Comparison of ENCODE assay signal across 14 cellular contexts in genomic region chr6:167119680-167120556, GRCh38. TPM values are rescaled to one million over a fixed set of nuclear protein-coding genes. Genes with fewer than 3 reads are reported as not detected.
DNase-seq lines count a peak whose midpoint lies in the region; ATAC-seq and TF ChIP-seq lines count a peak whose summit lies in the region.
"Had no signal": no experiment of that assay in that cellular context is flagged by ENCODE, and none has a peak within 500 bp of the region (broad histone marks: within the 10 kb centered on the region; RNA-seq: fewer than 3 reads in every experiment).

No MANE protein-coding gene starts in this region.

- POLR2A ChIA-PET in activated CD4-positive, alpha-beta T cell treated with anti-CD3 and anti-CD28 coated beads, Interleukin-2, amount 10 ng/mL, durations not matched to agents 7 days and 5 days (lab: Charles Lee), result interaction anchor here (1.0 kb wide), 1 partner anchor 32 kb away, joined by 4 read pairs; no protein-coding TSS in a partner anchor
- POLR2A ChIA-PET in activated CD4-positive, alpha-beta memory T cell treated with anti-CD3 and anti-CD28 coated beads for 36 hours (lab: Charles Lee), result interaction anchor here (0.5 to 1.1 kb wide), 3 partner anchors 10 to 709 kb away, joined by 3 to 4 read pairs (median 4); no protein-coding TSS in a partner anchor
- POLR2A ChIA-PET in naive thymus-derived CD4-positive, alpha-beta T cell (lab: Charles Lee), result interaction anchor here (0.6 to 2.0 kb wide), 6 partner anchors 25 to 1088 kb away, joined by 3 to 6 read pairs (median 3); no protein-coding TSS in a partner anchor

- H3K27me3 Mint-ChIP-seq in activated CD4-positive, alpha-beta T cell treated with anti-CD3 and anti-CD28 coated beads, Interleukin-2, amount 10 ng/mL, durations not matched to agents 7 days and 5 days, result no peaks in the 10 kb centered on the region
- no peaks in the 10 kb centered on the region for H3K27me3 Mint-ChIP-seq in activated CD4-positive, alpha-beta memory T cell treated with anti-CD3 and anti-CD28 coated beads for 36 hours
- peaks cover 0 to 5% (median 0%) of the 10 kb centered on the region in 5 donors for H3K27me3 Mint-ChIP-seq in naive thymus-derived CD4-positive, alpha-beta T cell
- peaks cover 30% of the 10 kb centered on the region for H3K27me3 Mint-ChIP-seq in chondrocyte (ENCODE audit: low read depth)

- H3K36me3 Mint-ChIP-seq in activated CD4-positive, alpha-beta T cell treated with anti-CD3 and anti-CD28 coated beads, Interleukin-2, amount 10 ng/mL, durations not matched to agents 7 days and 5 days (ENCODE audit: low read depth), result no peaks in the 10 kb centered on the region
- peaks cover 3% of the 10 kb centered on the region for H3K36me3 Mint-ChIP-seq in activated CD4-positive, alpha-beta memory T cell treated with anti-CD3 and anti-CD28 coated beads for 36 hours
- H3K36me3 Mint-ChIP-seq in naive thymus-derived CD4-positive, alpha-beta T cell, result no peaks in the 10 kb centered on the region
- H3K36me3 Mint-ChIP-seq in chondrocyte (ENCODE audit: low read depth), result no peaks in the 10 kb centered on the region

- H3K36me3 ChIP-seq in naive thymus-derived CD4-positive, alpha-beta T cell (ENCODE audit: control insufficient read depth in 2 of 3, insufficient read depth in 3 of 3, low read length in 3 of 3), result no peaks in the 10 kb centered on the region
- no peaks in the 10 kb centered on the region for H3K36me3 ChIP-seq in left ventricle myocardium inferior
- H3K36me3 ChIP-seq: heart right ventricle had no signal

- peak overlapping the region; percentile 64 for H3K27ac Mint-ChIP-seq in activated CD4-positive, alpha-beta T cell treated with anti-CD3 and anti-CD28 coated beads, Interleukin-2, amount 10 ng/mL, durations not matched to agents 7 days and 5 days
- peak overlapping the region; percentile 72 for H3K27ac Mint-ChIP-seq in activated CD4-positive, alpha-beta memory T cell treated with anti-CD3 and anti-CD28 coated beads for 36 hours
- peak overlapping the region in 8 of 9 donors; percentile 72 to 93 (median 84) for H3K27ac Mint-ChIP-seq in naive thymus-derived CD4-positive, alpha-beta T cell
- H3K27ac Mint-ChIP-seq in chondrocyte (ENCODE audit: unreplicated experiment), result no peak overlapping the region

- H3K27me3 ChIP-seq in naive thymus-derived CD4-positive, alpha-beta T cell (ENCODE audit: control insufficient read depth in 2 of 2, insufficient read depth in 2 of 2, low read length in 2 of 2), result no peaks in the 10 kb centered on the region
- peaks cover 79% of the 10 kb centered on the region for H3K27me3 ChIP-seq in left ventricle myocardium inferior (ENCODE audit: low read depth)

- H3K4me1 ChIP-seq in naive thymus-derived CD4-positive, alpha-beta T cell (ENCODE audit: control insufficient read depth in 2 of 2, insufficient read depth in 2 of 2, low read length in 2 of 2), result peaks cover 28 to 54% of the 10 kb centered on the region in 2 donors
- H3K4me1 ChIP-seq in left ventricle myocardium inferior, result peaks cover 3% of the 10 kb centered on the region

- H3K27ac ChIP-seq in naive thymus-derived CD4-positive, alpha-beta T cell (ENCODE audit: low read depth, low read length), result no peak overlapping the region
- no peak overlapping the region for H3K27ac ChIP-seq in left ventricle myocardium inferior (replicated peaks)

- H3K9me3 Mint-ChIP-seq in activated CD4-positive, alpha-beta T cell treated with anti-CD3 and anti-CD28 coated beads, Interleukin-2, amount 10 ng/mL, durations not matched to agents 7 days and 5 days, result no peaks in the 10 kb centered on the region
- no peaks in the 10 kb centered on the region for H3K9me3 Mint-ChIP-seq in activated CD4-positive, alpha-beta memory T cell treated with anti-CD3 and anti-CD28 coated beads for 36 hours
- no peaks in the 10 kb centered on the region for H3K9me3 Mint-ChIP-seq in naive thymus-derived CD4-positive, alpha-beta T cell
- no peaks in the 10 kb centered on the region for H3K9me3 Mint-ChIP-seq in chondrocyte (ENCODE audit: low read depth)

- peak; percentile 30 for DNase-seq in activated CD4-positive, alpha-beta T cell treated with anti-CD3 and anti-CD28 coated beads, Interleukin-2, amount 10 ng/mL, durations not matched to agents 7 days and 5 days
- DNase-seq in activated CD4-positive, alpha-beta T cell treated with anti-CD3 and anti-CD28 coated beads for 48 hours, result no peak
- DNase-seq in activated CD4-positive, alpha-beta memory T cell treated with anti-CD3 and anti-CD28 coated beads for 36 hours, result peak; percentile 55
- DNase-seq in naive thymus-derived CD4-positive, alpha-beta T cell, result peak in 7 of 9 donors; percentile 54 to 88 (median 78)
- DNase-seq in left ventricle myocardium inferior (no peak), NCI-H2227 (lab: John Stamatoyannopoulos, UW; ENCODE audit: unreplicated experiment) (no peak), chondrocyte (ENCODE audit: low spot score) (no peak)
- DNase-seq: heart right ventricle, NCI-H2081 treated with DMSO at 0.1 percent for 48 hours, substantia nigra had no signal

- H3K4me3 ChIP-seq in naive thymus-derived CD4-positive, alpha-beta T cell (ENCODE audit: low read length), result no peak overlapping the region
- no peak overlapping the region for H3K4me3 ChIP-seq in left ventricle myocardium inferior
- H3K4me3 ChIP-seq: heart right ventricle had no signal

- intact Hi-C loops in activated CD4-positive, alpha-beta memory T cell treated with anti-CD3 and anti-CD28 coated beads for 36 hours (cut with micrococcal nuclease), result loop anchor here (2.0 kb wide), 2 partner anchors 19 to 31 kb away; no protein-coding TSS in a partner anchor
- intact Hi-C loops in naive thymus-derived CD4-positive, alpha-beta T cell (cut with micrococcal nuclease), result loop anchor here in 1 of 2 donors (5.0 kb wide), 1 partner anchor 123 kb away; the partner anchor contains the start of gene CEP43
- intact Hi-C loops in left ventricle myocardium inferior (cut with micrococcal nuclease), result no loop called here

- H3K9me3 ChIP-seq in naive thymus-derived CD4-positive, alpha-beta T cell (ENCODE audit: control insufficient read depth in 2 of 3, low read length in 3 of 3), result no peaks in the 10 kb centered on the region
- H3K9me3 ChIP-seq in left ventricle myocardium inferior (replicated peaks), result no peaks in the 10 kb centered on the region
- H3K9me3 ChIP-seq: heart right ventricle had no signal

- peak; percentile 27 for ATAC-seq in HG02870 (IDR thresholded peaks at IDR 0.05; ENCODE audit: unreplicated experiment)
- ATAC-seq in naive thymus-derived CD4-positive, alpha-beta T cell, result peak; percentile 94
- ATAC-seq: heart right ventricle had no signal

- peaks cover 35% of the 10 kb centered on the region for H3K4me1 Mint-ChIP-seq in activated CD4-positive, alpha-beta T cell treated with anti-CD3 and anti-CD28 coated beads, Interleukin-2, amount 10 ng/mL, durations not matched to agents 7 days and 5 days
- peaks cover 86% of the 10 kb centered on the region for H3K4me1 Mint-ChIP-seq in activated CD4-positive, alpha-beta memory T cell treated with anti-CD3 and anti-CD28 coated beads for 36 hours (ENCODE audit: low read depth)
- peaks cover 11 to 54% (median 38%) of the 10 kb centered on the region in 7 donors for H3K4me1 Mint-ChIP-seq in naive thymus-derived CD4-positive, alpha-beta T cell
- no peaks in the 10 kb centered on the region for H3K4me1 Mint-ChIP-seq in chondrocyte (ENCODE audit: low read depth)

- TF ChIP-seq CTCF in left ventricle myocardium inferior (IDR thresholded peaks at IDR 0.05; ENCODE audit: borderline replicate concordance) (no peak), chondrocyte (IDR thresholded peaks at IDR 0.05) (no peak)

- no peak overlapping the region for H3K4me3 Mint-ChIP-seq in activated CD4-positive, alpha-beta T cell treated with anti-CD3 and anti-CD28 coated beads, Interleukin-2, amount 10 ng/mL, durations not matched to agents 7 days and 5 days
- H3K4me3 Mint-ChIP-seq in activated CD4-positive, alpha-beta memory T cell treated with anti-CD3 and anti-CD28 coated beads for 36 hours, result no peak overlapping the region
- H3K4me3 Mint-ChIP-seq in naive thymus-derived CD4-positive, alpha-beta T cell, result peak overlapping the region in 9 of 10 donors; percentile 35 to 69 (median 57)
- H3K4me3 Mint-ChIP-seq in chondrocyte (ENCODE audit: unreplicated experiment), result no peak overlapping the region

- CTCF ChIA-PET in activated CD4-positive, alpha-beta T cell treated with anti-CD3 and anti-CD28 coated beads, Interleukin-2, amount 10 ng/mL, durations not matched to agents 7 days and 5 days (lab: Charles Lee), result interaction anchor here (0.6 to 0.7 kb wide), 2 partner anchors 9 to 22 kb away, joined by 3 read pairs; no protein-coding TSS in a partner anchor
- CTCF ChIA-PET in activated CD4-positive, alpha-beta memory T cell treated with anti-CD3 and anti-CD28 coated beads for 36 hours (lab: Charles Lee), result interaction anchor here (0.6 to 1.9 kb wide), 9 partner anchors 11 to 257 kb away, joined by 3 to 6 read pairs (median 3); partner anchors contain the start of genes CEP43 and RNASET2
- CTCF ChIA-PET in naive thymus-derived CD4-positive, alpha-beta T cell (lab: Charles Lee), result no interaction called here

RNA-seq across cellular contexts. Expression of gene CCR6, which starts 3.0 kb away (rescaled TPM):
- 1 to 10 TPM; 6.7 to 7.4 TPM for total RNA-seq in activated CD4-positive, alpha-beta T cell treated with anti-CD3 and anti-CD28 coated beads, Interleukin-2, amount 10 ng/mL, durations not matched to agents 7 days and 5 days
- total RNA-seq in activated CD4-positive, alpha-beta memory T cell treated with anti-CD3 and anti-CD28 coated beads for 36 hours, result 1 to 10 TPM; 5.1 to 7.4 TPM
- 1 to 10 TPM in 1 of 5 experiments, under 1 TPM in 3, not detected in 1; 0.15 to 4.1 (median 0.48) TPM for total RNA-seq in naive thymus-derived CD4-positive, alpha-beta T cell
- polyA plus RNA-seq in naive thymus-derived CD4-positive, alpha-beta T cell, result under 1 TPM; 0.38 to 0.93 TPM
- total RNA-seq in left ventricle myocardium inferior, result not detected
- total RNA-seq in chondrocyte, result not detected in 3 replicates
- total RNA-seq: dermis microvascular lymphatic vessel endothelial cell, SK-MEL-5 had no signal
- polyA plus RNA-seq: AG04450, heart right ventricle had no signal

RNA-seq across cellular contexts. Expression of gene GPR31, which starts 37.9 kb away (rescaled TPM):
- total RNA-seq in activated CD4-positive, alpha-beta T cell treated with anti-CD3 and anti-CD28 coated beads, Interleukin-2, amount 10 ng/mL, durations not matched to agents 7 days and 5 days, result not detected
- not detected for total RNA-seq in activated CD4-positive, alpha-beta memory T cell treated with anti-CD3 and anti-CD28 coated beads for 36 hours
- not detected for total RNA-seq in naive thymus-derived CD4-positive, alpha-beta T cell
- polyA plus RNA-seq in naive thymus-derived CD4-positive, alpha-beta T cell, result not detected
- total RNA-seq in left ventricle myocardium inferior, result not detected
- total RNA-seq in chondrocyte, result not detected in 3 replicates
- total RNA-seq: dermis microvascular lymphatic vessel endothelial cell, heart right ventricle, SK-MEL-5 had no signal
- polyA plus RNA-seq: AG04450, heart right ventricle had no signal

Comparison
In these comparisons a context has a peak if more than half of its experiments do, and no peak if none do; other contexts are left out.
1. DNase-seq: peak in activated CD4-positive, alpha-beta T cell treated with anti-CD3 and anti-CD28 coated beads, Interleukin-2, amount 10 ng/mL, durations not matched to agents 7 days and 5 days (single experiment), activated CD4-positive, alpha-beta memory T cell treated with anti-CD3 and anti-CD28 coated beads for 36 hours (single experiment) and naive thymus-derived CD4-positive, alpha-beta T cell (7 of 9); none in activated CD4-positive, alpha-beta T cell treated with anti-CD3 and anti-CD28 coated beads for 48 hours (single experiment), left ventricle myocardium inferior (single experiment), NCI-H2227 (single experiment) and chondrocyte (single experiment).
2. H3K4me3 Mint-ChIP-seq: peak in naive thymus-derived CD4-positive, alpha-beta T cell (9 of 10); none in activated CD4-positive, alpha-beta T cell treated with anti-CD3 and anti-CD28 coated beads, Interleukin-2, amount 10 ng/mL, durations not matched to agents 7 days and 5 days (single experiment), activated CD4-positive, alpha-beta memory T cell treated with anti-CD3 and anti-CD28 coated beads for 36 hours (single experiment) and chondrocyte (single experiment).